In the genomic region with DNA sequence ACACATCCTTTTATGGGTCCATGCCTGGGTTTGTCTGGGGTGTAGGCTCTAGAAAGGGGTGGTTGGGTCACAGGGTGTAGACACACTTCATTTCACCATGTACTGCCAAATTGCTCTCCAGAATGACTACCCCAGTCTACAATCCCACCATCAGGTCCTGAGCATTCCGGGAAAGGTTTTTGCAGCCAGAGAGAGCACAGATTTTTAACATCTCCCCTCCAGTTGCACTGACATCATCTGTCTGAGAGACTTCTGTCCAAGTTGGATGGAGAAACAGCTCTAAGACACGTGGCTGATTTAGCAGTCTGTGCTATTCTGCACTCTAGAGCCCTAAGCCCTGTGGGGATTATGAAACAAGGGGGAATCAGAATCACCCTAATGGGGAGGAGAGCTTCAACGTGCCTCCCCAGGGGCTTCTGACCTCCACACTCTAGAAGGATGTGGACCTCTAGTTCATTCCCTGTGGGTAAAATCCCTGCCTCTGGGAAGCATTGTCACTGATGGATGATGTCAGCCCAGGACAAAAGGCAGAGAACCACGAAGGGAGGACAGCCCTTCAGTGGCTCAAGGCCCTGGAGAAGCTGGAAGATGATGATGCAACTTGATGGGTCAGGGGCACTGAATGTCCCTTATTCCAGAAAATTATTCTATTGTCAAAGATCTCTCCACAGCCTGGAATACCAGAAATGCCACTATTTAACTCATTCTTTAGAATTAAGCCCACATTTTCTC, we compare ENCODE assay signal across 13 cellular contexts.
A peak's percentile ranks its signal among the peaks of the same experiment; 100 is the strongest.
DNase-seq lines count a peak whose midpoint lies in the region; ATAC-seq lines count a peak whose summit lies in the region.
"Had no signal": no experiment of that assay in that cellular context is flagged by ENCODE, and none has a peak within 500 bp of the region (broad histone marks: within the 10 kb centered on the region; RNA-seq: fewer than 3 reads in every experiment).

No MANE protein-coding gene starts in this region.

- H3K9ac ChIP-seq in adipocyte (ENCODE audit: low read length): peak overlapping the region; percentile 80

- H3K4me3 ChIP-seq in adipocyte (ENCODE audit: low read length) (peak overlapping the region; percentile 8), skeletal muscle cell (ENCODE audit: low read depth, low read length) (no peak overlapping the region)

- intact Hi-C loops in Right ventricle myocardium superior (cut with DNase I): no loop called here

- ATAC-seq in Right ventricle myocardium superior (ENCODE audit: poor library complexity): peak; percentile 80
- ATAC-seq: stimulated activated naive CD8-positive, alpha-beta T cell treated with anti-CD3 and anti-CD28 coated beads, Interleukin-15, amount 100 ng/mL, for 72 hours had no signal

- DNase-seq in EL (peak; percentile 50), adipocyte (ENCODE audit: low read depth) (peak; percentile 68), Right ventricle myocardium superior (no peak), skeletal muscle cell (ENCODE audit: low read depth) (peak; percentile 88), pons (ENCODE audit: low spot score) (no peak), NCI-H226 (no peak)
- no peak for DNase-seq in central memory CD4-positive, alpha-beta T cell
- no peak for DNase-seq in stimulated activated naive CD4-positive, alpha-beta T cell (lab: John Stamatoyannopoulos, UW)
- DNase-seq: activated CD4-positive, CD25-positive, alpha-beta regulatory T cell treated with anti-CD3 and anti-CD28 coated beads, Interleukin-2, amount 50 U/mL, for 72 hours; COR-L47; NCI-H1048; stimulated activated CD4-positive, alpha-beta T cell treated with anti-CD3 and anti-CD28 coated beads, Interleukin-4, amount 100 ng/mL, for 24 hours; stimulated activated naive CD8-positive, alpha-beta T cell treated with anti-CD3 and anti-CD28 coated beads, Interleukin-15, amount 100 ng/mL, for 72 hours had no signal

- H3K27me3 ChIP-seq in adipocyte (replicated peaks; ENCODE audit: control insufficient read depth, insufficient read depth, low read length): no peaks in the 10 kb centered on the region

- H3K4me1 ChIP-seq in adipocyte (ENCODE audit: control insufficient read depth, insufficient read depth, low read length): peaks cover 76% of the 10 kb centered on the region

- no peaks in the 10 kb centered on the region for H3K9me3 ChIP-seq in adipocyte (ENCODE audit: control insufficient read depth, low read length)

- H3K36me3 ChIP-seq in adipocyte (ENCODE audit: control insufficient read depth, insufficient read depth, low read length, severe bottlenecking): no peaks in the 10 kb centered on the region

Comparison
In these comparisons a context has a peak if more than half of its experiments do, and no peak if none do; other contexts are left out.
1. DNase-seq: peak in EL (single experiment), adipocyte (single experiment) and skeletal muscle cell (single experiment); none in Right ventricle myocardium superior (single experiment), central memory CD4-positive, alpha-beta T cell (single experiment), pons (single experiment), NCI-H226 (single experiment) and stimulated activated naive CD4-positive, alpha-beta T cell (0 of 6).